Comparison of ENCODE assay signal across 1 cellular context in the genomic region with DNA sequence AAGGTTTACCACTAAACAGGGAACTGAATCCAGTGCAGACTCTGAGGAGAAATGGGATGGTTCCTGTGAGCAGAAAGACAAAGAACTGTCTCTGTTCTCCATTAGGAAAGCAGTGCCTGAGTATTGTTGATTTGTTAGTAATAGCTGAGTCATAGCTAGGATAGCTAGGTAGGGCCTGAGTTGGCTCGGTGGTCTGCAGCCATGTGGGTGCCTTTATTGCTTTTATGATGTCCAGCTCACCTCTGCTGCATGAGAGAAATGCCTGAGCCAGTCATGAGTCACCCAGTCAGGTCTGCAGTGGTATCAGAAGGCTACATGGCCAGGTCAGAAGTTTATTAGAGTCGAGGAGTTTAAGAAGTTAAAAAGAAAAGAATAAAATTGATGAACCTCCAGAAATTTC.
TF ChIP-seq lines count a peak whose summit lies in the region.

No MANE protein-coding gene starts in this region.

TF ChIP-seq in SK-N-SH, 30 proteins besides CTCF, POLR2A, EP300 and RAD21 (continued from another document):
- TF ChIP-seq, protein P1, sequence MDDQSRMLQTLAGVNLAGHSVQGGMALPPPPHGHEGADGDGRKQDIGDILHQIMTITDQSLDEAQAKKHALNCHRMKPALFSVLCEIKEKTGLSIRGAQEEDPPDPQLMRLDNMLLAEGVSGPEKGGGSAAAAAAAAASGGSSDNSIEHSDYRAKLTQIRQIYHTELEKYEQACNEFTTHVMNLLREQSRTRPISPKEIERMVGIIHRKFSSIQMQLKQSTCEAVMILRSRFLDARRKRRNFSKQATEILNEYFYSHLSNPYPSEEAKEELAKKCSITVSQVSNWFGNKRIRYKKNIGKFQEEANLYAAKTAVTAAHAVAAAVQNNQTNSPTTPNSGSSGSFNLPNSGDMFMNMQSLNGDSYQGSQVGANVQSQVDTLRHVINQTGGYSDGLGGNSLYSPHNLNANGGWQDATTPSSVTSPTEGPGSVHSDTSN (IDR thresholded peaks at IDR 0.05) = peak; percentile 53
- TF ChIP-seq RXRA (IDR thresholded peaks at IDR 0.05; ENCODE audit: borderline replicate concordance, low read depth) (peak; percentile 80), ELF1 (IDR thresholded peaks at IDR 0.05) (no peak), JUND (IDR thresholded peaks at IDR 0.05) (peak; percentile 77), MEF2A (IDR thresholded peaks at IDR 0.05; ENCODE audit: borderline replicate concordance, low read depth) (0 out of 2 replicates have a peak, but pooled peaks have one; percentile 23)
